18 cellular contexts compared by ENCODE assay signal in the genomic region with DNA sequence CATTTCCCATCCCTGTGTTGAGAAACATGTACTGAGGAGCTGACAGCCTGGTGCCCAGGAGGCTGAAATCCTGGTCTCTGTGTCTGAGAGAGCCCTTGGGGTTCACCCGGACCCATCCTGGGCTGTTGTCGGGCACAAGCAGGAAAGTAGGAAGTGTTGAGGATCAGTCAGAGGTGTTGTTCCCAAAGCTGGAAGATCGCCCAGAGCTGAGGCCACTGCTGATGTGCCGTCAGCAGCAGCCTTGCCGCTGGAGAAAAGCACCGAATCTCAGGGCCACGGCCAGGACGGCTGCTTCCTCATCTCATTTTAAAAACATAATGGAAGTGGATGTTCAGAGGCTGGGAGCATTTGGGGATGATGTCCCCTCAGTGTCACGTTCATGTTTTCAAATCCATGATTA.
"Had no signal": no experiment of that assay in that cellular context is flagged by ENCODE, and none has a peak within 500 bp of the region (broad histone marks: within the 10 kb centered on the region; RNA-seq: fewer than 3 reads in every experiment).

No MANE protein-coding gene starts in this region.

- H3K27me3 ChIP-seq: right lobe of liver had no signal

- H3K27ac Mint-ChIP-seq: activated CD4-positive, alpha-beta T cell treated with anti-CD3 and anti-CD28 coated beads, Interleukin-2, amount 10 ng/mL, durations not matched to agents 7 days and 5 days; activated CD8-positive, alpha-beta T cell treated with anti-CD3 and anti-CD28 coated beads, Interleukin-2, amount 10 ng/mL, durations not matched to agents 7 days and 5 days; activated naive CD4-positive, alpha-beta T cell treated with anti-CD3 and anti-CD28 coated beads, Interleukin-2, amount 10 ng/mL, durations not matched to agents 7 days and 5 days; activated naive CD8-positive, alpha-beta T cell treated with anti-CD3 and anti-CD28 coated beads, Interleukin-2, amount 50 U/mL, for 24 hours; activated T-cell treated with anti-CD3 and anti-CD28 coated beads, Interleukin-2, amount 50 U/mL, for 24 hours; dendritic cell treated with granulocyte-macrophage colony-stimulating factor and Interleukin-4, amounts not matched to agents 40 ng/mL and 50 ng/mL, for 4 days; nephron progenitor cell; progenitor cell of endocrine pancreas; stimulated activated memory B cell treated with anti-CD40 and anti-IgM and Interleukin-4, amounts not matched to agents 10 μg/mL and 1 μg/mL and 100 μg/mL, for 72 hours; T-helper 1 cell treated with Interleukin-12 subunit alpha and Interleukin-12 subunit beta and Interleukin-4 antibody, amounts not matched to agents 30 μg/mL and 1 μg/mL, for 36 hours had no signal

- H3K4me3 ChIP-seq: lung, right lobe of liver, thoracic aorta had no signal

- DNase-seq: activated CD4-positive, alpha-beta T cell treated with anti-CD3 and anti-CD28 coated beads, Interleukin-2, amount 10 ng/mL, durations not matched to agents 7 days and 5 days; activated CD8-positive, alpha-beta T cell treated with anti-CD3 and anti-CD28 coated beads, Interleukin-2, amount 10 ng/mL, durations not matched to agents 7 days and 5 days; activated naive CD4-positive, alpha-beta T cell treated with anti-CD3 and anti-CD28 coated beads, Interleukin-2, amount 10 ng/mL, durations not matched to agents 7 days and 5 days; activated naive CD8-positive, alpha-beta T cell treated with anti-CD3 and anti-CD28 coated beads, Interleukin-2, amount 50 U/mL, for 24 hours; activated T-cell treated with anti-CD3 and anti-CD28 coated beads, Interleukin-2, amount 50 U/mL, for 24 hours; effector CD8-positive, alpha-beta T cell; left colon; nephron progenitor cell; right lobe of liver; stimulated activated CD4-positive, alpha-beta T cell treated with anti-CD3 and anti-CD28 coated beads, Interleukin-4, amount 100 ng/mL, for 24 hours had no signal

- H3K4me1 Mint-ChIP-seq: activated CD4-positive, alpha-beta T cell treated with anti-CD3 and anti-CD28 coated beads, Interleukin-2, amount 10 ng/mL, durations not matched to agents 7 days and 5 days; activated naive CD4-positive, alpha-beta T cell treated with anti-CD3 and anti-CD28 coated beads, Interleukin-2, amount 10 ng/mL, durations not matched to agents 7 days and 5 days; activated naive CD8-positive, alpha-beta T cell treated with anti-CD3 and anti-CD28 coated beads, Interleukin-2, amount 50 U/mL, for 24 hours; stimulated activated memory B cell treated with anti-CD40 and anti-IgM and Interleukin-4, amounts not matched to agents 10 μg/mL and 1 μg/mL and 100 μg/mL, for 72 hours had no signal

- H3K36me3 Mint-ChIP-seq: activated naive CD4-positive, alpha-beta T cell treated with anti-CD3 and anti-CD28 coated beads, Interleukin-2, amount 10 ng/mL, durations not matched to agents 7 days and 5 days had no signal

- H3K27me3 Mint-ChIP-seq: activated CD4-positive, alpha-beta T cell treated with anti-CD3 and anti-CD28 coated beads, Interleukin-2, amount 10 ng/mL, durations not matched to agents 7 days and 5 days; activated naive CD8-positive, alpha-beta T cell treated with anti-CD3 and anti-CD28 coated beads, Interleukin-2, amount 50 U/mL, for 24 hours; activated T-cell treated with anti-CD3 and anti-CD28 coated beads, Interleukin-2, amount 50 U/mL, for 24 hours; stimulated activated memory B cell treated with anti-CD40 and anti-IgM and Interleukin-4, amounts not matched to agents 10 μg/mL and 1 μg/mL and 100 μg/mL, for 72 hours had no signal

- H3K9me3 ChIP-seq: right lobe of liver, thoracic aorta had no signal

- H3K9me3 Mint-ChIP-seq: activated CD4-positive, alpha-beta T cell treated with anti-CD3 and anti-CD28 coated beads, Interleukin-2, amount 10 ng/mL, durations not matched to agents 7 days and 5 days; activated naive CD4-positive, alpha-beta T cell treated with anti-CD3 and anti-CD28 coated beads, Interleukin-2, amount 10 ng/mL, durations not matched to agents 7 days and 5 days; activated naive CD8-positive, alpha-beta T cell treated with anti-CD3 and anti-CD28 coated beads, Interleukin-2, amount 50 U/mL, for 24 hours; activated T-cell treated with anti-CD3 and anti-CD28 coated beads, Interleukin-2, amount 50 U/mL, for 24 hours; dendritic cell treated with granulocyte-macrophage colony-stimulating factor and Interleukin-4, amounts not matched to agents 40 ng/mL and 50 ng/mL, for 4 days; nephron progenitor cell; stimulated activated memory B cell treated with anti-CD40 and anti-IgM and Interleukin-4, amounts not matched to agents 10 μg/mL and 1 μg/mL and 100 μg/mL, for 72 hours; T-helper 1 cell treated with Interleukin-12 subunit alpha and Interleukin-12 subunit beta and Interleukin-4 antibody, amounts not matched to agents 30 μg/mL and 1 μg/mL, for 36 hours had no signal

- H3K36me3 ChIP-seq: right lobe of liver, thoracic aorta had no signal

- H3K4me1 ChIP-seq: right lobe of liver had no signal

- H3K4me3 Mint-ChIP-seq: activated CD4-positive, alpha-beta T cell treated with anti-CD3 and anti-CD28 coated beads, Interleukin-2, amount 10 ng/mL, durations not matched to agents 7 days and 5 days; activated CD8-positive, alpha-beta T cell treated with anti-CD3 and anti-CD28 coated beads, Interleukin-2, amount 10 ng/mL, durations not matched to agents 7 days and 5 days; activated naive CD4-positive, alpha-beta T cell treated with anti-CD3 and anti-CD28 coated beads, Interleukin-2, amount 10 ng/mL, durations not matched to agents 7 days and 5 days; activated naive CD8-positive, alpha-beta T cell treated with anti-CD3 and anti-CD28 coated beads, Interleukin-2, amount 50 U/mL, for 24 hours; activated T-cell treated with anti-CD3 and anti-CD28 coated beads, Interleukin-2, amount 50 U/mL, for 24 hours; dendritic cell treated with granulocyte-macrophage colony-stimulating factor and Interleukin-4, amounts not matched to agents 40 ng/mL and 50 ng/mL, for 4 days; nephron progenitor cell; stimulated activated memory B cell treated with anti-CD40 and anti-IgM and Interleukin-4, amounts not matched to agents 10 μg/mL and 1 μg/mL and 100 μg/mL, for 72 hours; T-helper 1 cell treated with Interleukin-12 subunit alpha and Interleukin-12 subunit beta and Interleukin-4 antibody, amounts not matched to agents 30 μg/mL and 1 μg/mL, for 36 hours had no signal

- H3K27ac ChIP-seq: right lobe of liver, thoracic aorta had no signal

- ATAC-seq: activated CD4-positive, CD25-positive, alpha-beta regulatory T cell treated with anti-CD3 and anti-CD28 coated beads, Interleukin-2, amount 50 U/mL, for 24 hours; activated CD8-positive, alpha-beta T cell treated with anti-CD3 and anti-CD28 coated beads, Interleukin-2, amount 10 ng/mL, durations not matched to agents 7 days and 5 days; activated naive CD8-positive, alpha-beta T cell treated with anti-CD3 and anti-CD28 coated beads, Interleukin-2, amount 50 U/mL, for 24 hours; esophagus mucosa; left colon; right lobe of liver; stimulated activated memory B cell treated with anti-CD40 and anti-IgM and Interleukin-4, amounts not matched to agents 10 μg/mL and 1 μg/mL and 100 μg/mL, for 72 hours had no signal
